In the genomic region with DNA sequence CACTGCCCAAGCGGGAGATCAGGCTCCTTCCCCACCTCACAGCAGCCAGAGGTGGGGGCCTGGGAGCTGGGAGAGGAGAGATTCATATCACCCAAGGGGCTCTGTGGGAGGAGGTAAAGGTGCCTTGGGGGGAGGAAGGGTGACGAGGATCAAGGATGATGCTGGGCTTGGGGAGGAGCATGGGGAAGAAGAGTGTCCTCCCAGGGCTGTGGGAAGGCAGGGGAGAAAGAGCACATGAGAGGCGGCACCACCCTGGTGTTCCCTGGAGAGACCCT, we compare ENCODE assay signal across 8 cellular contexts.
"Had no signal": no experiment of that assay in that cellular context is flagged by ENCODE, and none has a peak within 500 bp of the region (broad histone marks: within the 10 kb centered on the region; RNA-seq: fewer than 3 reads in every experiment).

No MANE protein-coding gene starts in this region.

- H3K9me3 Mint-ChIP-seq: HFFc6, IgD-negative memory B cell had no signal

- H3K27ac ChIP-seq: GM23248, HL-60 had no signal

- H2AFZ ChIP-seq: GM23248 had no signal

- H3K36me3 ChIP-seq: HAP-1 had no signal

- H3K9me3 ChIP-seq: HAP-1 had no signal

- H3K4me3 Mint-ChIP-seq: HFFc6, IgD-negative memory B cell had no signal

- H3K4me3 ChIP-seq: GM23248, HAP-1 had no signal

- H3K27ac Mint-ChIP-seq: HFFc6, IgD-negative memory B cell had no signal

- H3K36me3 Mint-ChIP-seq: IgD-negative memory B cell had no signal

- ATAC-seq: HCT116 had no signal

- H3K4me1 ChIP-seq: HAP-1 had no signal

- H3K9ac ChIP-seq: GM23248 had no signal

- DNase-seq: GM23248, GOT3, H7, HFFc6 had no signal
